In genomic region chr7:118870187-118870586, GRCh38 we compare ENCODE assay signal across 1 cellular context.
TF ChIP-seq lines count a peak whose summit lies in the region.

No MANE protein-coding gene starts in this region.

TF ChIP-seq in SK-N-SH treated with all-trans-retinoic acid at 6 μM for 48 hours, 23 proteins besides CTCF, POLR2A, EP300 and RAD21 (continued from another document):
- TF ChIP-seq, protein P1, sequence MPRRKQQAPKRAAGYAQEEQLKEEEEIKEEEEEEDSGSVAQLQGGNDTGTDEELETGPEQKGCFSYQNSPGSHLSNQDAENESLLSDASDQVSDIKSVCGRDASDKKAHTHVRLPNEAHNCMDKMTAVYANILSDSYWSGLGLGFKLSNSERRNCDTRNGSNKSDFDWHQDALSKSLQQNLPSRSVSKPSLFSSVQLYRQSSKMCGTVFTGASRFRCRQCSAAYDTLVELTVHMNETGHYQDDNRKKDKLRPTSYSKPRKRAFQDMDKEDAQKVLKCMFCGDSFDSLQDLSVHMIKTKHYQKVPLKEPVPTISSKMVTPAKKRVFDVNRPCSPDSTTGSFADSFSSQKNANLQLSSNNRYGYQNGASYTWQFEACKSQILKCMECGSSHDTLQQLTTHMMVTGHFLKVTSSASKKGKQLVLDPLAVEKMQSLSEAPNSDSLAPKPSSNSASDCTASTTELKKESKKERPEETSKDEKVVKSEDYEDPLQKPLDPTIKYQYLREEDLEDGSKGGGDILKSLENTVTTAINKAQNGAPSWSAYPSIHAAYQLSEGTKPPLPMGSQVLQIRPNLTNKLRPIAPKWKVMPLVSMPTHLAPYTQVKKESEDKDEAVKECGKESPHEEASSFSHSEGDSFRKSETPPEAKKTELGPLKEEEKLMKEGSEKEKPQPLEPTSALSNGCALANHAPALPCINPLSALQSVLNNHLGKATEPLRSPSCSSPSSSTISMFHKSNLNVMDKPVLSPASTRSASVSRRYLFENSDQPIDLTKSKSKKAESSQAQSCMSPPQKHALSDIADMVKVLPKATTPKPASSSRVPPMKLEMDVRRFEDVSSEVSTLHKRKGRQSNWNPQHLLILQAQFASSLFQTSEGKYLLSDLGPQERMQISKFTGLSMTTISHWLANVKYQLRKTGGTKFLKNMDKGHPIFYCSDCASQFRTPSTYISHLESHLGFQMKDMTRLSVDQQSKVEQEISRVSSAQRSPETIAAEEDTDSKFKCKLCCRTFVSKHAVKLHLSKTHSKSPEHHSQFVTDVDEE (CRISPR knock-in tag; IDR thresholded peaks at IDR 0.05) = no peak
- TF ChIP-seq OSR1 (CRISPR knock-in tag; IDR thresholded peaks at IDR 0.05) = no peak
- TF ChIP-seq BACH2 (CRISPR knock-in tag; IDR thresholded peaks at IDR 0.05; ENCODE audit: borderline replicate concordance) = no peak
- TF ChIP-seq ZNF70 (CRISPR knock-in tag; IDR thresholded peaks at IDR 0.05) = no peak
- no peak for TF ChIP-seq ISL1 (CRISPR knock-in tag; IDR thresholded peaks at IDR 0.05)
- TF ChIP-seq, protein P2, sequence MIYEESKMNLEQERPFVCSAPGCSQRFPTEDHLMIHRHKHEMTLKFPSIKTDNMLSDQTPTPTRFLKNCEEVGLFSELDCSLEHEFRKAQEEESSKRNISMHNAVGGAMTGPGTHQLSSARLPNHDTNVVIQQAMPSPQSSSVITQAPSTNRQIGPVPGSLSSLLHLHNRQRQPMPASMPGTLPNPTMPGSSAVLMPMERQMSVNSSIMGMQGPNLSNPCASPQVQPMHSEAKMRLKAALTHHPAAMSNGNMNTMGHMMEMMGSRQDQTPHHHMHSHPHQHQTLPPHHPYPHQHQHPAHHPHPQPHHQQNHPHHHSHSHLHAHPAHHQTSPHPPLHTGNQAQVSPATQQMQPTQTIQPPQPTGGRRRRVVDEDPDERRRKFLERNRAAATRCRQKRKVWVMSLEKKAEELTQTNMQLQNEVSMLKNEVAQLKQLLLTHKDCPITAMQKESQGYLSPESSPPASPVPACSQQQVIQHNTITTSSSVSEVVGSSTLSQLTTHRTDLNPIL (CRISPR knock-in tag; IDR thresholded peaks at IDR 0.05; ENCODE audit: low read depth) = no peak
- TF ChIP-seq ESRRG (CRISPR knock-in tag; IDR thresholded peaks at IDR 0.05) = no peak
- no peak for TF ChIP-seq TOX (CRISPR knock-in tag; IDR thresholded peaks at IDR 0.05; ENCODE audit: borderline replicate concordance)
TF ChIP-seq in SK-N-SH treated with all-trans-retinoic acid at 6 μM for 48 hours: peak in this region for 0.
